15 cellular contexts compared by ENCODE assay signal in genomic region chr14:52919971-52920370, GRCh38. TPM values are rescaled to one million over a fixed set of nuclear protein-coding genes. Genes with fewer than 3 reads are reported as not detected.
DNase-seq lines count a peak whose midpoint lies in the region; ATAC-seq and TF ChIP-seq lines count a peak whose summit lies in the region.
"Had no signal": no experiment of that assay in that cellular context is flagged by ENCODE, and none has a peak within 500 bp of the region (broad histone marks: within the 10 kb centered on the region; RNA-seq: fewer than 3 reads in every experiment).

No MANE protein-coding gene starts in this region.

- no peak for DNase-seq in CD4-positive, CD25-positive, alpha-beta regulatory T cell
- DNase-seq in PC-9: peak in 1 of 2 experiments; percentile 40
- DNase-seq in fibroblast of the aortic adventitia (ENCODE audit: low read depth): peak; percentile 77
- no peak for DNase-seq in sigmoid colon
- DNase-seq in GM20000 (ENCODE audit: low spot score): no peak
- DNase-seq in T-helper 2 cell treated with Interferon-gamma antibody and Interleukin-4, amounts not matched to agents 5 μg/mL and 100 μg/mL, for 36 hours (ENCODE audit: low spot score): no peak
- no peak for DNase-seq in DMS79 treated with DMSO at 0.1 percent for 48 hours (lab: John Stamatoyannopoulos, UW)
- no peak for DNase-seq in AG08396 (ENCODE audit: low spot score)
- DNase-seq: activated naive CD8-positive, alpha-beta T cell treated with anti-CD3 and anti-CD28 coated beads, Interleukin-2, amount 50 U/mL, for 24 hours; COR-L47; NCI-H187 had no signal

- TF ChIP-seq POLR2A in sigmoid colon (IDR thresholded peaks at IDR 0.05): no peak

- H3K27ac ChIP-seq in CD4-positive, CD25-positive, alpha-beta regulatory T cell (ENCODE audit: insufficient read depth, low read length, poor library complexity, severe bottlenecking): peak overlapping the region; percentile 82
- 0 out of 2 replicates have a peak overlapping the region, but pooled peaks have one; percentile 12 for H3K27ac ChIP-seq in PC-9
- peak overlapping the region; percentile 16 to 68 (median 59) for H3K27ac ChIP-seq in sigmoid colon

- H3K27me3 ChIP-seq in CD4-positive, CD25-positive, alpha-beta regulatory T cell (ENCODE audit: control insufficient read depth, insufficient read depth, low read length): no peaks in the 10 kb centered on the region
- H3K27me3 ChIP-seq in PC-9 (ENCODE audit: insufficient read depth, low read depth) (no peaks in the 10 kb centered on the region), sigmoid colon (no peaks in the 10 kb centered on the region)

- TF ChIP-seq CTCF in PC-9 (conservative IDR thresholded peaks at IDR 0.05): no peak
- no peak for TF ChIP-seq CTCF in fibroblast of the aortic adventitia (IDR thresholded peaks at IDR 0.05; ENCODE audit: insufficient read depth, low read length)
- TF ChIP-seq CTCF in sigmoid colon (IDR thresholded peaks at IDR 0.05): no peak
- no peak for TF ChIP-seq CTCF in GM20000 (IDR thresholded peaks at IDR 0.05; ENCODE audit: extremely low read depth, missing control alignments)

- peaks cover 17 to 32% (median 26%) of the 10 kb centered on the region in 4 donors for H3K4me1 Mint-ChIP-seq in CD4-positive, CD25-positive, alpha-beta regulatory T cell
- H3K4me1 Mint-ChIP-seq in T-helper 2 cell treated with Interferon-gamma antibody and Interleukin-4, amounts not matched to agents 5 μg/mL and 100 μg/mL, for 36 hours (ENCODE audit: low read depth): peaks cover 15% of the 10 kb centered on the region

- H4K20me1 ChIP-seq in PC-9 (ENCODE audit: insufficient read depth): no peaks in the 10 kb centered on the region

- H3K79me2 ChIP-seq in PC-9 (ENCODE audit: low read depth): no peaks in the 10 kb centered on the region

- no peak for TF ChIP-seq EP300 in sigmoid colon (IDR thresholded peaks at IDR 0.05)

- H3K27ac Mint-ChIP-seq in CD4-positive, CD25-positive, alpha-beta regulatory T cell: peak overlapping the region in 1 of 3 donors; percentile 86
- H3K27ac Mint-ChIP-seq in T-helper 2 cell treated with Interferon-gamma antibody and Interleukin-4, amounts not matched to agents 5 μg/mL and 100 μg/mL, for 36 hours: no peak overlapping the region

- no peak overlapping the region for H3K4me3 ChIP-seq in CD4-positive, CD25-positive, alpha-beta regulatory T cell (ENCODE audit: low read depth, low read length)
- H3K4me3 ChIP-seq in PC-9 (no peak overlapping the region), fibroblast of the aortic adventitia (ENCODE audit: low read depth, low read length) (no peak overlapping the region), sigmoid colon (no peak overlapping the region)
- H3K4me3 ChIP-seq: HAP-1 had no signal

- H3K4me1 ChIP-seq in CD4-positive, CD25-positive, alpha-beta regulatory T cell (ENCODE audit: control insufficient read depth, insufficient read depth, low read length, poor library complexity, severe bottlenecking): peaks cover 21% of the 10 kb centered on the region
- H3K4me1 ChIP-seq in PC-9 (replicated peaks; ENCODE audit: insufficient read depth): peaks cover 10% of the 10 kb centered on the region; the same call in 1 of the 2 replicates
- H3K4me1 ChIP-seq in sigmoid colon: peaks cover 0 to 91% (median 83%) of the 10 kb centered on the region in 4 donors

- POLR2A ChIA-PET in PC-9 (lab: Charles Lee; ENCODE audit: unreplicated experiment): no interaction called here

- CTCF ChIA-PET in PC-9 (lab: Charles Lee): no interaction called here

- H3K9me2 ChIP-seq in PC-9 (ENCODE audit: insufficient read depth): no peaks in the 10 kb centered on the region

- no peak overlapping the region for H3K4me2 ChIP-seq in PC-9

- no TSS peak for BruUV-seq in PC-9 (replicated peaks; lab: Mats Ljungman, UMichigan)

- H2AFZ ChIP-seq in PC-9: no peak overlapping the region

- no peaks in the 10 kb centered on the region for H3K36me3 ChIP-seq in CD4-positive, CD25-positive, alpha-beta regulatory T cell (ENCODE audit: control insufficient read depth, insufficient read depth, low read length)
- H3K36me3 ChIP-seq in PC-9 (ENCODE audit: low read depth) (no peaks in the 10 kb centered on the region), sigmoid colon (peaks cover 0 to 19% (median 0%) of the 10 kb centered on the region in 4 donors)

- intact Hi-C loops in PC-9 (cut with micrococcal nuclease; ENCODE audit: unreplicated experiment): no loop called here
- intact Hi-C loops in sigmoid colon (cut with DNase I): no loop called here

- 10 to 44% methylated on average over 3 of the region's 3 CpGs for WGBS in sigmoid colon, 2 donors

- H3F3A ChIP-seq in PC-9 (ENCODE audit: insufficient read depth, low read depth): peaks cover 4% of the 10 kb centered on the region; the same call in 1 of the 2 replicates

- H3K27me3 Mint-ChIP-seq in CD4-positive, CD25-positive, alpha-beta regulatory T cell: no peaks in the 10 kb centered on the region
- H3K27me3 Mint-ChIP-seq in T-helper 2 cell treated with Interferon-gamma antibody and Interleukin-4, amounts not matched to agents 5 μg/mL and 100 μg/mL, for 36 hours (ENCODE audit: low read depth): peaks cover 8% of the 10 kb centered on the region
- H3K27me3 Mint-ChIP-seq: activated naive CD8-positive, alpha-beta T cell treated with anti-CD3 and anti-CD28 coated beads, Interleukin-2, amount 50 U/mL, for 24 hours had no signal

- no peaks in the 10 kb centered on the region for H3K9me3 ChIP-seq in CD4-positive, CD25-positive, alpha-beta regulatory T cell (ENCODE audit: control insufficient read depth in 2 of 2, low read length in 2 of 2)
- H3K9me3 ChIP-seq in PC-9 (ENCODE audit: insufficient read depth, low read depth): no peaks in the 10 kb centered on the region
- H3K9me3 ChIP-seq in sigmoid colon: no peaks in the 10 kb centered on the region
- H3K9me3 ChIP-seq: HAP-1 had no signal

- H3K4me3 Mint-ChIP-seq in CD4-positive, CD25-positive, alpha-beta regulatory T cell: no peak overlapping the region
- no peak overlapping the region for H3K4me3 Mint-ChIP-seq in T-helper 2 cell treated with Interferon-gamma antibody and Interleukin-4, amounts not matched to agents 5 μg/mL and 100 μg/mL, for 36 hours
- H3K4me3 Mint-ChIP-seq: activated naive CD8-positive, alpha-beta T cell treated with anti-CD3 and anti-CD28 coated beads, Interleukin-2, amount 50 U/mL, for 24 hours; IgD-negative memory B cell; T-helper 1 cell treated with Interleukin-12 subunit alpha and Interleukin-12 subunit beta and Interleukin-4 antibody, amounts not matched to agents 30 μg/mL and 1 μg/mL, for 36 hours had no signal

- H3K36me3 Mint-ChIP-seq in CD4-positive, CD25-positive, alpha-beta regulatory T cell: no peaks in the 10 kb centered on the region
- no peaks in the 10 kb centered on the region for H3K36me3 Mint-ChIP-seq in T-helper 2 cell treated with Interferon-gamma antibody and Interleukin-4, amounts not matched to agents 5 μg/mL and 100 μg/mL, for 36 hours (ENCODE audit: low read depth)

- no peak for ATAC-seq in CD4-positive, CD25-positive, alpha-beta regulatory T cell (ENCODE audit: low read depth in 2 of 2)
- ATAC-seq: activated naive CD8-positive, alpha-beta T cell treated with anti-CD3 and anti-CD28 coated beads, Interleukin-2, amount 50 U/mL, for 24 hours; sciatic nerve had no signal

- H3K9me3 Mint-ChIP-seq in CD4-positive, CD25-positive, alpha-beta regulatory T cell: no peaks in the 10 kb centered on the region
- H3K9me3 Mint-ChIP-seq in T-helper 2 cell treated with Interferon-gamma antibody and Interleukin-4, amounts not matched to agents 5 μg/mL and 100 μg/mL, for 36 hours: no peaks in the 10 kb centered on the region
- H3K9me3 Mint-ChIP-seq: activated naive CD8-positive, alpha-beta T cell treated with anti-CD3 and anti-CD28 coated beads, Interleukin-2, amount 50 U/mL, for 24 hours; T-helper 1 cell treated with Interleukin-12 subunit alpha and Interleukin-12 subunit beta and Interleukin-4 antibody, amounts not matched to agents 30 μg/mL and 1 μg/mL, for 36 hours had no signal

RNA-seq across cellular contexts. Expression of gene FERMT2, which starts 30.9 kb away (rescaled TPM):
- total RNA-seq in CD4-positive, CD25-positive, alpha-beta regulatory T cell: 0.22 TPM
- polyA plus RNA-seq in CD4-positive, CD25-positive, alpha-beta regulatory T cell: not detected
- 9.0 and 9.7 TPM in 2 replicates for total RNA-seq in PC-9 (2021)
- 133 and 162 TPM in 2 replicates for total RNA-seq in fibroblast of the aortic adventitia (ENCODE audit: low replicate concordance)
- 100 to 1,000 TPM; 278 to 317 (median 297) TPM for total RNA-seq in sigmoid colon
- polyA plus RNA-seq in sigmoid colon: 10 to 100 TPM in 2 of 3 donors, 1 to 10 TPM in 1; 3.0 to 21.9 (median 13.8) TPM
- polyA plus RNA-seq: IgD-negative memory B cell had no signal

Comparison
In these comparisons a context has a peak if more than half of its experiments do, and no peak if none do; other contexts are left out.
1. H3K27ac ChIP-seq: peak in every context shown above with its lines; median percentile 82 in CD4-positive, CD25-positive, alpha-beta regulatory T cell; 59 in sigmoid colon; 12 in PC-9.
2. RNA of gene FERMT2, which starts 30.9 kb away (total RNA-seq): 278 to 317 TPM in sigmoid colon and 133 to 162 TPM in fibroblast of the aortic adventitia; 9.0 to 9.7 TPM in PC-9 and 0.22 TPM in CD4-positive, CD25-positive, alpha-beta regulatory T cell (single experiment); every median in the first group is over 10 times any median in the second.